ENCODE assay signal across 18 cellular contexts in genomic region chr3:126351086-126351770, GRCh38. TPM values are rescaled to one million over a fixed set of nuclear protein-coding genes. Genes with fewer than 3 reads are reported as not detected.
A peak's percentile ranks its signal among the peaks of the same experiment; 100 is the strongest.
DNase-seq lines count a peak whose midpoint lies in the region; ATAC-seq and TF ChIP-seq lines count a peak whose summit lies in the region.
"Had no signal": no experiment of that assay in that cellular context is flagged by ENCODE, and none has a peak within 500 bp of the region (broad histone marks: within the 10 kb centered on the region; RNA-seq: fewer than 3 reads in every experiment).

No MANE protein-coding gene starts in this region.

- H3K4me3 Mint-ChIP-seq in T-helper 2 cell treated with Interferon-gamma antibody and Interleukin-4, amounts not matched to agents 5 μg/mL and 100 μg/mL, for 36 hours, result no peak overlapping the region
- H3K4me3 Mint-ChIP-seq: memory B cell; naive thymus-derived CD8-positive, alpha-beta T cell had no signal

- peaks cover 12% of the 10 kb centered on the region for H3K27me3 Mint-ChIP-seq in T-helper 2 cell treated with Interferon-gamma antibody and Interleukin-4, amounts not matched to agents 5 μg/mL and 100 μg/mL, for 36 hours (ENCODE audit: low read depth)

- H3K36me3 Mint-ChIP-seq in T-helper 2 cell treated with Interferon-gamma antibody and Interleukin-4, amounts not matched to agents 5 μg/mL and 100 μg/mL, for 36 hours (ENCODE audit: low read depth), result no peaks in the 10 kb centered on the region
- H3K36me3 Mint-ChIP-seq: memory B cell; naive thymus-derived CD8-positive, alpha-beta T cell had no signal

- H3K36me3 ChIP-seq in WERI-Rb-1 (no peaks in the 10 kb centered on the region), mucosa of descending colon (ENCODE audit: low read depth) (no peaks in the 10 kb centered on the region), suprapubic skin (peaks cover 10% of the 10 kb centered on the region)

- H3K4me3 ChIP-seq in WERI-Rb-1 (ENCODE audit: low read depth, low read length), result no peak overlapping the region
- H3K4me3 ChIP-seq in coronary artery, result peak overlapping the region; percentile 44
- no peak overlapping the region for H3K4me3 ChIP-seq in mucosa of descending colon
- H3K4me3 ChIP-seq in suprapubic skin, result no peak overlapping the region
- H3K4me3 ChIP-seq: prostate gland, thyroid gland had no signal

- H3K4me1 Mint-ChIP-seq in T-helper 2 cell treated with Interferon-gamma antibody and Interleukin-4, amounts not matched to agents 5 μg/mL and 100 μg/mL, for 36 hours (ENCODE audit: low read depth), result peaks cover 3% of the 10 kb centered on the region

- H3K4me1 ChIP-seq in mucosa of descending colon (ENCODE audit: low read depth) (peaks cover 10% of the 10 kb centered on the region), suprapubic skin (peaks cover 9% of the 10 kb centered on the region)

- H3K27ac ChIP-seq in WERI-Rb-1 (no peak overlapping the region), coronary artery (peak overlapping the region in 1 of 2 donors; percentile 3), suprapubic skin (no peak overlapping the region)
- H3K27ac ChIP-seq: prostate gland, thyroid gland had no signal

- TF ChIP-seq CTCF in WERI-Rb-1 (IDR thresholded peaks at IDR 0.05; ENCODE audit: low read depth, low read length), result no peak
- no peak for TF ChIP-seq CTCF in coronary artery (IDR thresholded peaks at IDR 0.05)
- no peak for TF ChIP-seq CTCF in mucosa of descending colon (IDR thresholded peaks at IDR 0.05)
- TF ChIP-seq CTCF in suprapubic skin (IDR thresholded peaks at IDR 0.05), result no peak

- DNase-seq in WERI-Rb-1 (peak; percentile 5), coronary artery (ENCODE audit: low spot score) (peak; percentile 64), mucosa of descending colon (peak in 2 of 3 donors; percentile 14 to 22), suprapubic skin (ENCODE audit: low spot score in 2 of 2) (peak; percentile 46 to 67), amygdala (lab: John Stamatoyannopoulos, UW) (no peak)
- no peak for DNase-seq in T-helper 2 cell treated with Interferon-gamma antibody and Interleukin-4, amounts not matched to agents 5 μg/mL and 100 μg/mL, for 36 hours (ENCODE audit: low spot score)
- DNase-seq: activated naive CD4-positive, alpha-beta T cell; AML-193; EL; KBM-7; NCI-H2029; NCI-H510A treated with DMSO at 0.1 percent for 48 hours; SW 1271; thyroid gland had no signal

- no peak for TF ChIP-seq EP300 in suprapubic skin (IDR thresholded peaks at IDR 0.05)

- 86% methylated on average over 7 of the region's 10 CpGs for WGBS in suprapubic skin

- H3K27me3 ChIP-seq in WERI-Rb-1 (ENCODE audit: insufficient read depth, low read depth, severe bottlenecking), result no peaks in the 10 kb centered on the region
- peaks cover under 1% of the 10 kb centered on the region for H3K27me3 ChIP-seq in suprapubic skin
- H3K27me3 ChIP-seq: thyroid gland had no signal

- TF ChIP-seq POLR2A in suprapubic skin (IDR thresholded peaks at IDR 0.05), result no peak

- intact Hi-C loops in mucosa of descending colon (cut with DNase I, micrococcal nuclease), result no loop called here

- H3K27ac Mint-ChIP-seq in T-helper 2 cell treated with Interferon-gamma antibody and Interleukin-4, amounts not matched to agents 5 μg/mL and 100 μg/mL, for 36 hours, result no peak overlapping the region
- H3K27ac Mint-ChIP-seq: memory B cell; naive thymus-derived CD8-positive, alpha-beta T cell had no signal

- H3K9me3 ChIP-seq in WERI-Rb-1 (ENCODE audit: severe bottlenecking) (no peaks in the 10 kb centered on the region), mucosa of descending colon (no peaks in the 10 kb centered on the region), suprapubic skin (no peaks in the 10 kb centered on the region)
- H3K9me3 ChIP-seq: prostate gland, thyroid gland had no signal

- no peak for ATAC-seq in mucosa of descending colon
- ATAC-seq in GM19463 (IDR thresholded peaks at IDR 0.05; ENCODE audit: unreplicated experiment), result no peak
- ATAC-seq: naive thymus-derived CD8-positive, alpha-beta T cell had no signal

- no peaks in the 10 kb centered on the region for H3K9me3 Mint-ChIP-seq in T-helper 2 cell treated with Interferon-gamma antibody and Interleukin-4, amounts not matched to agents 5 μg/mL and 100 μg/mL, for 36 hours
- H3K9me3 Mint-ChIP-seq: memory B cell; naive thymus-derived CD8-positive, alpha-beta T cell had no signal

RNA-seq across cellular contexts. Expression of gene KLF15, which starts 6.0 kb away (rescaled TPM):
- total RNA-seq in mucosa of descending colon, result 10 to 100 TPM in 1 of 3 donors, 1 to 10 TPM in 2; 1.3 to 21.9 (median 2.0) TPM
- total RNA-seq in suprapubic skin, result 10 to 100 TPM in 3 of 4 donors, 1 to 10 TPM in 1; 7.3 to 19.2 (median 14.3) TPM

RNA-seq across cellular contexts. Expression of gene CFAP100, which starts 43.5 kb away (rescaled TPM):
- total RNA-seq in mucosa of descending colon (not detected), suprapubic skin (not detected)
- total RNA-seq: naive thymus-derived CD8-positive, alpha-beta T cell; thyroid gland had no signal

Comparison
In these comparisons a context has a peak if more than half of its experiments do, and no peak if none do; other contexts are left out.
1. DNase-seq: peak in WERI-Rb-1 (single experiment), coronary artery (single experiment), mucosa of descending colon (2 of 3) and suprapubic skin (2 of 2); none in amygdala (0 of 56) and T-helper 2 cell treated with Interferon-gamma antibody and Interleukin-4, amounts not matched to agents 5 μg/mL and 100 μg/mL, for 36 hours (single experiment).